In the genomic region with DNA sequence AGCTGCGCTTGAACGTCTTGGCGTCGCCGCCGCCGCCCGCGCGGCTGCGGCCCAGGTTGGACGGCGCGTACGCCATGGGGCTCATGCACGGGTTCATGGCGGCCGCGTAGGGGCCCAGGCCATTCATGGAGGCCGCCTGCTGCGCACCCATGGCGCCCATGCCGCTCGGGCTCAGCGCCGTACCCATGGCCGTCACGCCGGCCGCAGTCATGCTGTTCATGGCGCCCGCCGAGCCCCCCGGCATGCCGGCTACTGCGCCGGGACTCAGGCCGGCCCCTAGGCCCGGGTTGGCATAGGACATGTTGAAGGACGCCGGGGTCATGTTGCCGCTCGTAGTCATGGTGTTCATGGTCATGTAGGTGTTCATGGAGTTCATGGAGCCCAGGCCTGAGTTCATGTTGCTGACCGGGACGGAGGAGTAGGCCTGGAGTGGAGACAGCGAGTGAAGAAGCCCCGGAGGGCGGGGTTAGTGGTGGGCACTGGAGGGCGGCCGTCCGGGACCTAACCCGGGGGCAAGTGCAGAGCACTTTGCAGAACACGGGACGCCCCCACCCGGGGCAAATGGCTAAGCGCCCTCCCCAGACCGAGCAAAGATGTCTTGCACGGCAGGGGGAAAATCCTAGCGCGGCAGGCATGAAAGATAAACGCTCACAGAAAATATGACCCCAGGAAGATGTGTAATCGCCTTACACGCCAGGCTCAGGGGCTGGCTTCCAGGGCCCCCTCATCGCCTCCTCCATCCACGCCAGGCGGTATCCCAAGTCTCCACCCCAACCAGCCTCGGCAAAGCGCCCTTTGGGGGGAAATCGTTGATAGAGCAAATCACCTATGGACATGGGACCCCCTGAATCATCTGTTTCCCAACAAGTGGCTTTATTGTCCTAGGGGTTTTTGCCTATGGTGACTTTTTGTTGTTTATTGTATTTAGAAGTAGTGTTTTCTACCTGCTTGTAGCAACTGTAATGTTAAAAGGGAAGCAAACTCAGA, we compare ENCODE assay signal across 11 cellular contexts. TPM values are rescaled to one million over a fixed set of nuclear protein-coding genes. Genes with fewer than 3 reads are reported as not detected.
DNase-seq lines count a peak whose midpoint lies in the region; ATAC-seq and TF ChIP-seq lines count a peak whose summit lies in the region.
"Had no signal": no experiment of that assay in that cellular context is flagged by ENCODE, and none has a peak within 500 bp of the region (broad histone marks: within the 10 kb centered on the region; RNA-seq: fewer than 3 reads in every experiment).

No MANE protein-coding gene starts in this region.

- CTCF ChIA-PET in IMR-90 (lab: Yijun Ruan, JAX), result interaction anchor here (0.7 to 1.0 kb wide), 3 partner anchors 346 to 484 kb away, joined by 3 to 5 read pairs (median 4); no protein-coding TSS in a partner anchor
- CTCF ChIA-PET in activated CD8-positive, alpha-beta memory T cell treated with anti-CD3 and anti-CD28 coated beads, Interleukin-2, amount 10 ng/mL, durations not matched to agents 7 days and 5 days (lab: Charles Lee), result no interaction called here

- ATAC-seq in IMR-90 (ENCODE audit: low read depth) (no peak), GM18502 (IDR thresholded peaks at IDR 0.05; ENCODE audit: poor library complexity, unreplicated experiment) (no peak), HG03378 (IDR thresholded peaks at IDR 0.05; ENCODE audit: unreplicated experiment) (no peak)
- no peak for ATAC-seq in activated CD8-positive, alpha-beta memory T cell treated with anti-CD3 and anti-CD28 coated beads, Interleukin-2, amount 10 ng/mL, durations not matched to agents 7 days and 5 days

- peaks cover 84% of the 10 kb centered on the region for H3K27me3 Mint-ChIP-seq in activated CD8-positive, alpha-beta memory T cell treated with anti-CD3 and anti-CD28 coated beads, Interleukin-2, amount 10 ng/mL, durations not matched to agents 7 days and 5 days

- no peak overlapping the region for H3K27ac ChIP-seq in IMR-90 (ENCODE audit: insufficient read depth, low read length)
- H3K27ac ChIP-seq in colonic mucosa, result peak overlapping the region; percentile 58
- H3K27ac ChIP-seq in neural cell (ENCODE audit: low read length), result no peak overlapping the region

- WGBS in IMR-90 (ENCODE audit: extremely low coverage in 2 of 2, insufficient read length in 1 of 2), 2 experiments, result 15% methylated on average over 13 of the region's 69 CpGs; no CpG with 5 or more reads in 1 of the 2 experiments

- no peak overlapping the region for H4K5ac ChIP-seq in IMR-90 (ENCODE audit: low read depth, low read length)

- in situ Hi-C loops in IMR-90 (cut with MboI; ENCODE audit: low sequenced_read_pairs), result no loop called here

- TF ChIP-seq RAD21 in IMR-90 (IDR thresholded peaks at IDR 0.05; ENCODE audit: low read length) (no peak), neural cell (conservative IDR thresholded peaks at IDR 0.05) (no peak)

- H3K9ac ChIP-seq in IMR-90 (ENCODE audit: low read depth, low read length) (no peak overlapping the region), colonic mucosa (ENCODE audit: low read depth in 2 of 2, low read length in 2 of 2) (peak overlapping the region; percentile 68 to 96), neural cell (ENCODE audit: low read length) (no peak overlapping the region)

- H3K9me3 Mint-ChIP-seq in activated CD8-positive, alpha-beta memory T cell treated with anti-CD3 and anti-CD28 coated beads, Interleukin-2, amount 10 ng/mL, durations not matched to agents 7 days and 5 days (ENCODE audit: low read depth), result peaks cover 2% of the 10 kb centered on the region

- no peaks in the 10 kb centered on the region for H3K79me1 ChIP-seq in IMR-90 (ENCODE audit: low read depth in 1 of 2, low read length in 2 of 2)

- no TSS peak for BruUV-seq in IMR-90 (replicated peaks; lab: Mats Ljungman, UMichigan)

- no peaks in the 10 kb centered on the region for H3K79me2 ChIP-seq in neural cell (replicated peaks; ENCODE audit: insufficient read depth, low read length)

- no peak overlapping the region for H4K8ac ChIP-seq in IMR-90 (ENCODE audit: low read depth in 2 of 2, low read length in 2 of 2)

- H3F3A ChIP-seq in neural cell (ENCODE audit: insufficient read depth, low read length, poor library complexity, severe bottlenecking), result no peaks in the 10 kb centered on the region

- H3K4me3 ChIP-seq in IMR-90 (ENCODE audit: insufficient read depth, low read depth, low read length), result no peak overlapping the region
- peak overlapping the region; percentile 54 for H3K4me3 ChIP-seq in colonic mucosa
- no peak overlapping the region for H3K4me3 ChIP-seq in neural cell (ENCODE audit: low read length)

- H3K27ac Mint-ChIP-seq in activated CD8-positive, alpha-beta memory T cell treated with anti-CD3 and anti-CD28 coated beads, Interleukin-2, amount 10 ng/mL, durations not matched to agents 7 days and 5 days, result no peak overlapping the region

- H3K36me3 ChIP-seq in IMR-90 (ENCODE audit: control insufficient read depth, insufficient read depth, low read length) (no peaks in the 10 kb centered on the region), colonic mucosa (no peaks in the 10 kb centered on the region), neural cell (ENCODE audit: insufficient read depth, low read length) (no peaks in the 10 kb centered on the region)

- H3K9me2 ChIP-seq in neural cell (ENCODE audit: insufficient read depth, low read length), result no peaks in the 10 kb centered on the region

- intact Hi-C loops in IMR-90 (cut with micrococcal nuclease), result no loop called here
- intact Hi-C loops in colonic mucosa (cut with DNase I), result loop anchor here (5.0 kb wide), 1 partner anchor 345 kb away; no protein-coding TSS in a partner anchor

- no peak overlapping the region for H2BK15ac ChIP-seq in IMR-90 (ENCODE audit: low read depth, low read length)

- TF ChIP-seq CTCF in IMR-90 (conservative IDR thresholded peaks at IDR 0.05; ENCODE audit: low read depth, low read length), result no peak
- TF ChIP-seq CTCF in colonic mucosa (IDR thresholded peaks at IDR 0.05), result no peak
- TF ChIP-seq CTCF in neural cell (IDR thresholded peaks at IDR 0.05; ENCODE audit: poor library complexity, severe bottlenecking), result no peak

- peaks cover 76% of the 10 kb centered on the region for H3K27me3 ChIP-seq in IMR-90 (ENCODE audit: control insufficient read depth, insufficient read depth, low read length)
- peaks cover 19% of the 10 kb centered on the region for H3K27me3 ChIP-seq in colonic mucosa
- peaks cover 99% of the 10 kb centered on the region for H3K27me3 ChIP-seq in neural cell (ENCODE audit: insufficient read depth, low read depth, low read length)

- no peak overlapping the region for H4K91ac ChIP-seq in IMR-90 (ENCODE audit: insufficient read depth, low read depth, low read length)

- H3K4me1 ChIP-seq in IMR-90 (ENCODE audit: control insufficient read depth, insufficient read depth, low read length) (peaks cover 3% of the 10 kb centered on the region; the same call in 1 of the 2 replicates), colonic mucosa (no peaks in the 10 kb centered on the region)

- POLR2A ChIA-PET in IMR-90 (lab: Charles Lee; ENCODE audit: unreplicated experiment), result no interaction called here

- H3K14ac ChIP-seq in IMR-90 (replicated peaks; ENCODE audit: low read depth, low read length), result no peak overlapping the region

- DNase-seq in DMS53 (lab: John Stamatoyannopoulos, UW) (peak; percentile 63), IMR-90 (no peak), colonic mucosa (peak; percentile 50), HK-2 (ENCODE audit: unreplicated experiment) (no peak)
- DNase-seq in activated CD8-positive, alpha-beta memory T cell treated with anti-CD3 and anti-CD28 coated beads, Interleukin-2, amount 10 ng/mL, durations not matched to agents 7 days and 5 days, result no peak
- DNase-seq: DND-41; effector CD4-positive, alpha-beta T cell; KG1 had no signal

- dilution Hi-C loops in IMR-90 (cut with HindIII; ENCODE audit: low sequenced_read_pairs, unreplicated experiment), result no loop called here

- no peak overlapping the region for H3K23ac ChIP-seq in IMR-90 (ENCODE audit: low read depth, low read length)

- no peak overlapping the region for H2AFZ ChIP-seq in IMR-90 (replicated peaks; ENCODE audit: low read length, poor library complexity)
- no peak overlapping the region for H2AFZ ChIP-seq in neural cell (ENCODE audit: low read depth, low read length)

- no peak overlapping the region for H2AK5ac ChIP-seq in IMR-90 (ENCODE audit: low read depth, low read length)

- peaks cover 18% of the 10 kb centered on the region; the same call in 1 of the 2 replicates for H3K9me3 ChIP-seq in IMR-90 (ENCODE audit: control insufficient read depth, insufficient read depth, low read length)
- no peaks in the 10 kb centered on the region for H3K9me3 ChIP-seq in colonic mucosa
- H3K9me3 ChIP-seq in neural cell (ENCODE audit: low read length), result no peaks in the 10 kb centered on the region

- no peak overlapping the region for H3K18ac ChIP-seq in IMR-90 (ENCODE audit: low read depth, low read length)

- no peak for TF ChIP-seq EP300 in neural cell (conservative IDR thresholded peaks at IDR 0.05; ENCODE audit: poor library complexity, severe bottlenecking)

- H2BK120ac ChIP-seq in IMR-90 (ENCODE audit: low read depth, low read length), result no peak overlapping the region

- no peak overlapping the region for H3K56ac ChIP-seq in IMR-90 (ENCODE audit: extremely low read depth, insufficient read depth, low read length)

- H4K20me1 ChIP-seq in IMR-90 (ENCODE audit: insufficient read depth, low read length) (no peaks in the 10 kb centered on the region; the same call in 1 of the 2 replicates), neural cell (ENCODE audit: insufficient read depth) (no peaks in the 10 kb centered on the region)

- H3K4me3 Mint-ChIP-seq in activated CD8-positive, alpha-beta memory T cell treated with anti-CD3 and anti-CD28 coated beads, Interleukin-2, amount 10 ng/mL, durations not matched to agents 7 days and 5 days, result no peak overlapping the region

- H3K4me2 ChIP-seq in IMR-90 (ENCODE audit: low read depth, low read length), result no peak overlapping the region
- no peak overlapping the region for H3K4me2 ChIP-seq in neural cell (ENCODE audit: low read length)

- peaks cover 9% of the 10 kb centered on the region for H3K4me1 Mint-ChIP-seq in activated CD8-positive, alpha-beta memory T cell treated with anti-CD3 and anti-CD28 coated beads, Interleukin-2, amount 10 ng/mL, durations not matched to agents 7 days and 5 days

- TF ChIP-seq POLR2A in IMR-90 (IDR thresholded peaks at IDR 0.05; ENCODE audit: low read depth, low read length), result no peak

- no peak overlapping the region for H2BK5ac ChIP-seq in IMR-90 (ENCODE audit: low read depth, low read length, poor library complexity, severe bottlenecking)

- peak overlapping the region; percentile 12 for H2AK9ac ChIP-seq in IMR-90 (replicated peaks; ENCODE audit: low read depth, low read length, poor library complexity)

- 0 out of 2 replicates have a peak, but pooled peaks cover 3% of the 10 kb centered on the region for H3K9me1 ChIP-seq in IMR-90 (ENCODE audit: insufficient read depth, low read length)

- H3K36me3 Mint-ChIP-seq in activated CD8-positive, alpha-beta memory T cell treated with anti-CD3 and anti-CD28 coated beads, Interleukin-2, amount 10 ng/mL, durations not matched to agents 7 days and 5 days, result peaks cover 10% of the 10 kb centered on the region

- no peak overlapping the region for H3K4ac ChIP-seq in IMR-90 (ENCODE audit: low read depth, low read length)

- H2BK20ac ChIP-seq in IMR-90 (ENCODE audit: low read depth, low read length), result no peak overlapping the region

RNA-seq across cellular contexts. Expression of a gene that starts 2.5 kb away (rescaled TPM):
- under 0.01 and 0.18 TPM in 2 replicates for total RNA-seq in IMR-90 (2012; rRNA removed)
- polyA plus RNA-seq in IMR-90 (2012; rRNA removed), result 0.09 and 0.31 TPM in 2 replicates
- polyA plus RNA-seq in IMR-90 (2012; cell fraction: cytosol; rRNA removed), result 0.04 and 0.36 TPM in 2 replicates
- 0.30 and 0.38 TPM in 2 replicates for polyA plus RNA-seq in IMR-90 (2012; cell fraction: nucleus; rRNA removed; ENCODE audit: low replicate concordance)
- total RNA-seq in colonic mucosa, result 10 to 100 TPM; 70.5 to 87.7 TPM
- polyA plus RNA-seq in neural cell, result not detected in 2 replicates
- not detected in 2 replicates for polyA minus RNA-seq in neural cell
- not detected for total RNA-seq in activated CD8-positive, alpha-beta memory T cell treated with anti-CD3 and anti-CD28 coated beads, Interleukin-2, amount 10 ng/mL, durations not matched to agents 7 days and 5 days

RNA-seq across cellular contexts. Expression of a gene that starts 2.8 kb away (rescaled TPM):
- total RNA-seq in IMR-90 (2012; rRNA removed) (under 0.01 TPM in 2 replicates), colonic mucosa (1 to 10 TPM; 4.5 to 4.7 TPM)
- polyA plus RNA-seq in IMR-90 (2012; rRNA removed) (0.12 TPM in 1 of 2 replicates, not detected in the other), neural cell (0.10 TPM in 1 of 2 replicates, not detected in the other)
- polyA plus RNA-seq in IMR-90 (2012; cell fraction: cytosol; rRNA removed), result not detected in 2 replicates
- polyA plus RNA-seq in IMR-90 (2012; cell fraction: nucleus; rRNA removed; ENCODE audit: low replicate concordance), result 0.04 and 0.07 TPM in 2 replicates
- polyA minus RNA-seq in neural cell, result 0.23 and 0.24 TPM in 2 replicates
- not detected for total RNA-seq in activated CD8-positive, alpha-beta memory T cell treated with anti-CD3 and anti-CD28 coated beads, Interleukin-2, amount 10 ng/mL, durations not matched to agents 7 days and 5 days

Comparison
In these comparisons a context has a peak if more than half of its experiments do, and no peak if none do; other contexts are left out.
1. DNase-seq: peak in DMS53 (single experiment) and colonic mucosa (single experiment); none in IMR-90 (single experiment), activated CD8-positive, alpha-beta memory T cell treated with anti-CD3 and anti-CD28 coated beads, Interleukin-2, amount 10 ng/mL, durations not matched to agents 7 days and 5 days (single experiment) and HK-2 (single experiment).
2. H3K9ac ChIP-seq: peak in colonic mucosa (2 of 2); none in IMR-90 (single experiment) and neural cell (single experiment).
3. RNA of a gene that starts 2.5 kb away (total RNA-seq): 70.5 to 87.7 TPM in colonic mucosa; not detected in activated CD8-positive, alpha-beta memory T cell treated with anti-CD3 and anti-CD28 coated beads, Interleukin-2, amount 10 ng/mL, durations not matched to agents 7 days and 5 days and under 0.01 to 0.18 TPM in IMR-90; every median in the first group is over 10 times any median in the second.